Comparison of ENCODE assay signal across 12 cellular contexts in the genomic region with DNA sequence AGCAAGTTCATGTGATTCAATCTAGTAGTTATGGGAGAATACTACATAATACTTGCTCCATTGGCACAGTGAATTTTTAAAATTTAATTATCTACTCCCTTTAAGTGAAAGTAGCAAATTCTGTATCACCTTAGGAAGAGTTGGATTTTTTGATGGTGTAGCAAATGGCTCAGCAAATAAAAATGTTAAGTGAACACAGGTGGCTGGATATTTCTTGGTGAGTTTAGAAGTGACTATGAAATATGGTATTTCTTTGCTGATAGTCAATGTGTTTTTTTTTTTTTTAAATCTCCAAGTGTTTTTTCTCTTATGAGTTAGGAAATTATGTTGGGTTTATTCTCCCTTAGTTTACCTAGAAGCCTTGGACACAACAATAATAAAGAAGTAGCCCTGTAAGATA.
DNase-seq lines count a peak whose midpoint lies in the region; ATAC-seq, FAIRE-seq and TF ChIP-seq lines count a peak whose summit lies in the region.
"Had no signal": no experiment of that assay in that cellular context is flagged by ENCODE, and none has a peak within 500 bp of the region (broad histone marks: within the 10 kb centered on the region; RNA-seq: fewer than 3 reads in every experiment).

No MANE protein-coding gene starts in this region.

- H3K4me3 ChIP-seq in cardiac muscle cell (no peak overlapping the region), upper lobe of right lung (no peak overlapping the region)

- H3K27ac ChIP-seq in cardiac muscle cell = peak overlapping the region; percentile 95
- H3K27ac ChIP-seq in upper lobe of right lung = peak overlapping the region; percentile 89

- H3K36me3 ChIP-seq in cardiac muscle cell (peaks cover 10% of the 10 kb centered on the region), upper lobe of right lung (no peaks in the 10 kb centered on the region)

- peaks cover 28% of the 10 kb centered on the region for H3K36me3 Mint-ChIP-seq in activated CD4-positive, alpha-beta memory T cell treated with anti-CD3 and anti-CD28 coated beads, Interleukin-2, amount 10 ng/mL, durations not matched to agents 7 days and 5 days (ENCODE audit: low read depth)
- H3K36me3 Mint-ChIP-seq in memory B cell = peaks cover 4% of the 10 kb centered on the region

- H3K9me3 Mint-ChIP-seq in activated CD4-positive, alpha-beta memory T cell treated with anti-CD3 and anti-CD28 coated beads, Interleukin-2, amount 10 ng/mL, durations not matched to agents 7 days and 5 days = peaks cover 2% of the 10 kb centered on the region
- peaks cover 2% of the 10 kb centered on the region for H3K9me3 Mint-ChIP-seq in memory B cell

- intact Hi-C loops in cardiac septum (cut with DNase I) (no loop called here), upper lobe of right lung (cut with DNase I) (no loop called here)

- no peaks in the 10 kb centered on the region for H3K27me3 ChIP-seq in cardiac muscle cell
- H3K27me3 ChIP-seq in upper lobe of right lung = no peaks in the 10 kb centered on the region

- ATAC-seq in memory B cell (ENCODE audit: low read depth) = no peak
- no peak for ATAC-seq in upper lobe of right lung
- no peak for ATAC-seq in GM18511 (IDR thresholded peaks at IDR 0.05; ENCODE audit: unreplicated experiment)
- ATAC-seq: HepG2 had no signal

- no peaks in the 10 kb centered on the region for H3K27me3 Mint-ChIP-seq in activated CD4-positive, alpha-beta memory T cell treated with anti-CD3 and anti-CD28 coated beads, Interleukin-2, amount 10 ng/mL, durations not matched to agents 7 days and 5 days
- no peaks in the 10 kb centered on the region for H3K27me3 Mint-ChIP-seq in memory B cell

- H3K27ac Mint-ChIP-seq in activated CD4-positive, alpha-beta memory T cell treated with anti-CD3 and anti-CD28 coated beads, Interleukin-2, amount 10 ng/mL, durations not matched to agents 7 days and 5 days = peak overlapping the region; percentile 100
- peak overlapping the region; percentile 99 for H3K27ac Mint-ChIP-seq in memory B cell

- FAIRE-seq in H54 (lab: Jason Lieb, UNC) = no peak
- FAIRE-seq: HepG2 had no signal

- TF ChIP-seq CTCF in cardiac muscle cell (IDR thresholded peaks at IDR 0.05; ENCODE audit: low read depth, low read length) (no peak), upper lobe of right lung (IDR thresholded peaks at IDR 0.05) (no peak)

- no peak for DNase-seq in cardiac muscle cell (ENCODE audit: low read depth in 1 of 2, low spot score in 1 of 2)
- no peak for DNase-seq in cardiac septum (ENCODE audit: low spot score)
- DNase-seq in activated CD4-positive, alpha-beta memory T cell treated with anti-CD3 and anti-CD28 coated beads, Interleukin-2, amount 10 ng/mL, durations not matched to agents 7 days and 5 days = no peak
- DNase-seq in memory B cell (ENCODE audit: low spot score in 2 of 2) = no peak
- DNase-seq in upper lobe of right lung = no peak
- no peak for DNase-seq in H54 (ENCODE audit: insufficient read length, low spot score)
- no peak for DNase-seq in HPDE6-E6E7 (ENCODE audit: extremely low spot score)
- DNase-seq: H9; NCI-H187 treated with DMSO at 0.1 percent for 48 hours; stimulated activated CD4-positive, alpha-beta T cell treated with anti-CD3 and anti-CD28 coated beads, Interleukin-4, amount 100 ng/mL, for 1 hour had no signal

- CTCF ChIA-PET in activated CD4-positive, alpha-beta memory T cell treated with anti-CD3 and anti-CD28 coated beads, Interleukin-2, amount 10 ng/mL, durations not matched to agents 7 days and 5 days (lab: Charles Lee) = interaction anchor here (0.6 to 8.1 kb wide), 10 partner anchors 11 to 280 kb away, joined by 3 to 219 read pairs (median 13); partner anchors contain the start of gene CREM

- H3K9me3 ChIP-seq in cardiac muscle cell (ENCODE audit: low read depth) (no peaks in the 10 kb centered on the region), upper lobe of right lung (no peaks in the 10 kb centered on the region)

- H3K4me1 Mint-ChIP-seq in activated CD4-positive, alpha-beta memory T cell treated with anti-CD3 and anti-CD28 coated beads, Interleukin-2, amount 10 ng/mL, durations not matched to agents 7 days and 5 days = peaks cover 50% of the 10 kb centered on the region
- peaks cover 16% of the 10 kb centered on the region for H3K4me1 Mint-ChIP-seq in memory B cell

- no peak for TF ChIP-seq POLR2A in H54 (IDR thresholded peaks at IDR 0.05; ENCODE audit: low read depth, low read length)

- H3K4me3 Mint-ChIP-seq in activated CD4-positive, alpha-beta memory T cell treated with anti-CD3 and anti-CD28 coated beads, Interleukin-2, amount 10 ng/mL, durations not matched to agents 7 days and 5 days = peak overlapping the region; percentile 37
- H3K4me3 Mint-ChIP-seq in memory B cell = no peak overlapping the region

- peaks cover 28% of the 10 kb centered on the region for H3K4me1 ChIP-seq in cardiac muscle cell (ENCODE audit: low read depth)
- H3K4me1 ChIP-seq in upper lobe of right lung = peaks cover 4% of the 10 kb centered on the region

- POLR2A ChIA-PET in activated CD4-positive, alpha-beta memory T cell treated with anti-CD3 and anti-CD28 coated beads, Interleukin-2, amount 10 ng/mL, durations not matched to agents 7 days and 5 days (lab: Charles Lee) = interaction anchor here (1.9 to 19.6 kb wide), 8 partner anchors 11 to 104 kb away, joined by 8 to 730 read pairs (median 38); partner anchors contain the start of genes CREM and CUL2
